1 cellular context compared by ENCODE assay signal in the genomic region with DNA sequence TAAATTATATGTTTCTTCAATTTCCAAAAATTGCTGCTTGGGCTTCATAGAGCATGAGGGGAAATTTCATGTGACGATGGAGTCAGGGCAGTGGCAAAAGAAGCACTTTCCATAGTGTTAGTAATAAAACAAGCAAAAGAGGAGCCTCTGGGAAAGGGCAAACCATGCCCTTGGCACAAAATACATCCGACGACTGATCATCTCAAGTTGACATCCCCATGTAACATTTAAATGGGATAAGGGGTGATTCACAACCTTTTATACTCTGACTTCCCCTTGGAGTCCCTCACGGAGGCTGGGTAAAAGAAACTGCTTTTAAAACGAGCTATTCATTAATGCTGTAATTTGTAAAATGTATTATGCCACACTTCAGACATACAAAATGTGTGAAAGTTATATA.
TF ChIP-seq lines count a peak whose summit lies in the region.

No MANE protein-coding gene starts in this region.

TF ChIP-seq in HepG2, 621 proteins besides CTCF, POLR2A, EP300 and RAD21 (continued from another document):
- TF ChIP-seq AHDC1 (CRISPR knock-in tag; IDR thresholded peaks at IDR 0.05; ENCODE audit: borderline replicate concordance), result no peak
- TF ChIP-seq, protein P1, sequence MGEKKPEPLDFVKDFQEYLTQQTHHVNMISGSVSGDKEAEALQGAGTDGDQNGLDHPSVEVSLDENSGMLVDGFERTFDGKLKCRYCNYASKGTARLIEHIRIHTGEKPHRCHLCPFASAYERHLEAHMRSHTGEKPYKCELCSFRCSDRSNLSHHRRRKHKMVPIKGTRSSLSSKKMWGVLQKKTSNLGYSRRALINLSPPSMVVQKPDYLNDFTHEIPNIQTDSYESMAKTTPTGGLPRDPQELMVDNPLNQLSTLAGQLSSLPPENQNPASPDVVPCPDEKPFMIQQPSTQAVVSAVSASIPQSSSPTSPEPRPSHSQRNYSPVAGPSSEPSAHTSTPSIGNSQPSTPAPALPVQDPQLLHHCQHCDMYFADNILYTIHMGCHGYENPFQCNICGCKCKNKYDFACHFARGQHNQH (CRISPR knock-in tag; IDR thresholded peaks at IDR 0.05), result no peak
- no peak for TF ChIP-seq MBD4 (IDR thresholded peaks at IDR 0.05; ENCODE audit: borderline replicate concordance, low read length)
